1 cellular context compared by ENCODE assay signal in the genomic region with DNA sequence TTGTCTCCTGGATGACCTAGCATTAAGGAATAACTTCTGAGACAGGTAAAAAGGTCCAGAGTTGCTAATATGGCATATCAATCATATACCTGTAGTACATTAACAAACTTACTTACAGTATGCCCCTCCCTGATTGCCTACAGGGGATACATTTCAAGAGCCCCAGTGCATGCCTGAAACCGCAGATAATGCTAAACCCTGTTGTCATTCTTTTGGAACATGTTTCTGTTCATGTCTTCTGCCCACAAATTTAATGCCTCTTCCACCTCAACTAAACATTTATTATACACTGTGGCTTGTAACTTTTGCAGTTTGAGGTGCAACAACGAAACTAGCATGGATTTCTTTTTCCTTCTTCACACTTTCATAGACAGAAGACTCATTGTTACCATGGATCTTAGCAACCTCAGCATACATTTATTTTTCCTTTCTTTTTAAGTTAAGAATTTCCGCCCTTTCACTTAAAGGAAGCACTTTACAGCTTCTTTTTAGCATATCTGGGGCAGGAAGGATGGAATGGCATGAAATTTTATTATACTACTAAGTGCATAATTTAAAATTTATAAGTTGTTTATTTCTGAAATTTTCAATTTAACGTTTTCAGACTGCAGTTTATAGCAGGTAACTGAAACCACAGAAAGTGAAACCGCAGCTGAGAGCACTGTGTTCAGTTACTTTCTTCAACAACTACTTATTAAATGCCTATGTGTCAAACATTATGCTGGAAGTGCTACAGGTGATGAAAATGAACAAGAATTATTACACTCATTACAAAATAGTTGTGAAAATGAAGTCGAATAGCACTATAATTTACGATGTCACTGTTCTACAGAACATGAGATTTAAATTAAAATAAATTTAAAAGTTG.
TF ChIP-seq lines count a peak whose summit lies in the region.

No MANE protein-coding gene starts in this region.

TF ChIP-seq in H1, 55 proteins besides CTCF, POLR2A, EP300 and RAD21 (continued from another document):
- TF ChIP-seq KDM4A (IDR thresholded peaks at IDR 0.05; ENCODE audit: low read depth, low read length, severe bottlenecking): no peak
- TF ChIP-seq SP2 (IDR thresholded peaks at IDR 0.05; ENCODE audit: low read length): no peak
- TF ChIP-seq KDM1A (IDR thresholded peaks at IDR 0.05; ENCODE audit: borderline replicate concordance, low read length): no peak
- TF ChIP-seq GTF2F1 (IDR thresholded peaks at IDR 0.05; ENCODE audit: borderline replicate concordance, low read depth, low read length): no peak
- no peak for TF ChIP-seq YY1 (IDR thresholded peaks at IDR 0.05; ENCODE audit: low read depth, low read length)
- TF ChIP-seq EGR1 (IDR thresholded peaks at IDR 0.05; ENCODE audit: borderline replicate concordance, low read depth, low read length): no peak
- no peak for TF ChIP-seq POLR2AphosphoS5 (IDR thresholded peaks at IDR 0.05; ENCODE audit: low read depth, low read length)
- no peak for TF ChIP-seq EZH2 (IDR thresholded peaks at IDR 0.05; ENCODE audit: low read depth, low read length, severe bottlenecking)
- no peak for TF ChIP-seq TAF7 (optimal IDR thresholded peaks at IDR 0.05; ENCODE audit: borderline replicate concordance, low read depth, low read length)
